ENCODE assay signal across 1 cellular context in the genomic region with DNA sequence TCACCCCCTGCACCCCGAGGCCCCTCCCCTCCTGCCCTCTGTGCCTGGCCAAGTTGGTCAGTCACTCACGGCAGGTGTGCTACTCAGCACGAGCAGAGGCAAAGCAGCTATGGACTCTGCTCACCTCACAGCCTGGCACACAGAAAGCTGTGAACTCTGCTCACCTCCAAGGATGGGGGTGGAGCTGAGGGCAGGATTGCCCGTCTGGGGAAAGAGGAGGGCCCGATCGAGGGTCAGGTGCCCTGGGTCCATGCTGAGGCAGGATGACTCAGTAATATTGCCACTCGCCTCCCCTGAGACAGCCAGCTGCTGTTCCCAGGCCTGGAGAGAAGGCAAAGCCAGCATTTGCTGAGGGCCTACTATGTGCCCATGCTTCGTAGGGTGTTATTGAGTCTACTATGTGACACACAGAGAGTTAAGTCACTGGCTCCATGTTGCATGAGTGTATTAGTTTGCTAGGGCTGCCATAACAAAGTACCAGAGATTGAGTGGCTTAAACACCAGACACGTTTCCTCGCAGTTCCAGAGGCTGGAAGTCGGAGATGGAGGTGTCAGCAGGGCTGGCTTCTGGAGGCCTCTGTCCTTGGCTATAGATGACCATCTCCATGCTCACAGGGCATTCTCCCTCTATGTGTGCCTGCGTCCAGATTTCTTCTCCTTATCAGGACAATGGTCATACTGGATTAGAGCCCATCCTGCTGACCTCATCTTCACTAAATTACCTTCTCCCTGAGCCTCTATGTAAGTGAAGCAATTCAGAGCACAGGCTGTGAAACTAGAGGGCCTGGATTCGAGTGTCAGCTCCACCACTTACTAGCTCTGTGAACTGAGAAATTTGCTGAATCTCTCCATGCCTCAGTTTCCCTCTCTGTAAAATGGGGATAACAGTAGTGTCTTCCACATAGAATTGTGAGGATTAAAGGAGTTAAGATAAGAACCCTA.
TF ChIP-seq lines count a peak whose summit lies in the region.

No MANE protein-coding gene starts in this region.

TF ChIP-seq in Ishikawa, 13 proteins besides CTCF, POLR2A, EP300 and RAD21 (continued from another document):
- TF ChIP-seq EGR1 (IDR thresholded peaks at IDR 0.05) (no peak), TCF12 (IDR thresholded peaks at IDR 0.05; ENCODE audit: low read depth) (peak; percentile 51; the same call in 1 of the 2 replicates), ZBTB7A (IDR thresholded peaks at IDR 0.05; ENCODE audit: low read depth) (no peak)
